25 cellular contexts compared by ENCODE assay signal in the genomic region with DNA sequence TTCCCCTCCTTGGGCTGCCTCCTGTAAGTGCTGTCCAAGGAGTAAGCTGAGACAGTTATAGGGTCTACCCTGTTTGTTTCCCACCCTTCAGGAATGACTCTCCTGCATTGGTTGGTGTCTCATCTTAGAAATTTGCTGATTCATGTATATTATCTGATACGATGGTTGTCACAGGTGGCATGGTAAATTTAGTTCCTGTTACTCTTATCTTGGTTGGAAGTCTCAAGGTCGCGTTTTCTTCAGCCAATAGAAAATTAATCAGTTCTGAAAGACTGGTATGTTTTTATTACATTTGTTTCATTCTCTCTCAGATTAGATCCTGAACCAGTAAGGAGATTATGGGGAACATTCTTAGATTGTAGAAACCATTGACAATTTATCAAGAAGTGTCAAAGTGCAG. TPM values are rescaled to one million over a fixed set of nuclear protein-coding genes. Genes with fewer than 3 reads are reported as not detected.
DNase-seq lines count a peak whose midpoint lies in the region; ATAC-seq, FAIRE-seq and TF ChIP-seq lines count a peak whose summit lies in the region.
"Had no signal": no experiment of that assay in that cellular context is flagged by ENCODE, and none has a peak within 500 bp of the region (broad histone marks: within the 10 kb centered on the region; RNA-seq: fewer than 3 reads in every experiment).

No MANE protein-coding gene starts in this region.

- DNase-seq in HepG2 (ENCODE audit: low spot score): no peak
- no peak for DNase-seq in right lobe of liver
- no peak for DNase-seq in WTC11 (ENCODE audit: low spot score)
- DNase-seq in hepatocyte (ENCODE audit: low spot score): no peak
- no peak for DNase-seq in SW 1271 (lab: John Stamatoyannopoulos, UW)
- DNase-seq: activated B cell treated with CpG ODN at 0.5 μM for 24 hours; activated CD8-positive, alpha-beta T cell treated with anti-CD3 and anti-CD28 coated beads for 36 hours; activated naive CD4-positive, alpha-beta T cell treated with Interleukin-2 at 50 U/mL for 16 hours; aorta; cerebellar nuclear complex; DMS 273 treated with DMSO at 0.1 percent for 48 hours; KG1; mammary epithelial cell; NCI-H1436; NCI-H446 treated with DMSO at 0.1 percent for 48 hours; occipital lobe; stimulated activated CD4-positive, alpha-beta T cell treated with anti-CD3 and anti-CD28 coated beads, Interleukin-4, amount 100 ng/mL, for 1 hour; stimulated activated naive CD4-positive, alpha-beta T cell had no signal

- H3K27ac Mint-ChIP-seq in WTC11: peak overlapping the region; percentile 55; the same call in 1 of the 2 replicates
- peak overlapping the region; percentile 68 for H3K27ac Mint-ChIP-seq in stimulated activated memory B cell treated with anti-CD40 and anti-IgM and Interleukin-4, amounts not matched to agents 10 μg/mL and 1 μg/mL and 100 μg/mL, for 72 hours
- H3K27ac Mint-ChIP-seq: activated B cell treated with CpG ODN at 0.5 μM for 24 hours; activated CD8-positive, alpha-beta T cell treated with anti-CD3 and anti-CD28 coated beads for 36 hours had no signal

- POLR2A ChIA-PET in HepG2 (lab: Yijun Ruan, JAX): no interaction called here
- POLR2A ChIA-PET in WTC11 (lab: Charles Lee): no interaction called here

- no peak overlapping the region for H3K4me3 ChIP-seq in HepG2 (replicated peaks in 1 of 3; ENCODE audit: insufficient read depth in 1 of 3, low read depth in 2 of 3, low read length in 3 of 3)
- no peak overlapping the region for H3K4me3 ChIP-seq in right lobe of liver
- no peak overlapping the region for H3K4me3 ChIP-seq in hepatocyte

- H3K79me2 ChIP-seq in HepG2 (ENCODE audit: insufficient read depth, low read length): peaks cover 16% of the 10 kb centered on the region
- H3K79me2 ChIP-seq in hepatocyte: peaks cover 73% of the 10 kb centered on the region

- FAIRE-seq in HepG2 (lab: Jason Lieb, UNC): no peak

- H2AFZ ChIP-seq in HepG2 (ENCODE audit: low read length): no peak overlapping the region
- H2AFZ ChIP-seq in hepatocyte: no peak overlapping the region

- H3K4me2 ChIP-seq in HepG2 (ENCODE audit: low read depth, low read length) (no peak overlapping the region), hepatocyte (no peak overlapping the region)

- H3K27ac ChIP-seq in HepG2 (ENCODE audit: extremely low read length, insufficient read depth, low read length): no peak overlapping the region
- H3K27ac ChIP-seq in right lobe of liver: no peak overlapping the region
- H3K27ac ChIP-seq in hepatocyte: peak overlapping the region; percentile 33

- no peaks in the 10 kb centered on the region for H3K9me2 ChIP-seq in hepatocyte (replicated peaks; ENCODE audit: insufficient read depth)

- no peaks in the 10 kb centered on the region for H3K27me3 Mint-ChIP-seq in WTC11 (ENCODE audit: low read depth)
- H3K27me3 Mint-ChIP-seq in stimulated activated memory B cell treated with anti-CD40 and anti-IgM and Interleukin-4, amounts not matched to agents 10 μg/mL and 1 μg/mL and 100 μg/mL, for 72 hours: no peaks in the 10 kb centered on the region
- H3K27me3 Mint-ChIP-seq: activated B cell treated with CpG ODN at 0.5 μM for 24 hours; activated CD8-positive, alpha-beta T cell treated with anti-CD3 and anti-CD28 coated beads for 36 hours had no signal

- H4K20me1 ChIP-seq in HepG2 (ENCODE audit: insufficient read depth, low read length): no peaks in the 10 kb centered on the region
- peaks cover 4% of the 10 kb centered on the region for H4K20me1 ChIP-seq in hepatocyte (ENCODE audit: insufficient read depth, poor library complexity, severe bottlenecking)

- TF ChIP-seq EP300 in HepG2 (IDR thresholded peaks at IDR 0.05; ENCODE audit: low read depth in 2 of 2, low read length in 2 of 2) (no peak), HepG2 (CRISPR knock-in tag; IDR thresholded peaks at IDR 0.05; ENCODE audit: borderline replicate concordance) (no peak)

- peaks cover 52% of the 10 kb centered on the region for H3K36me3 Mint-ChIP-seq in WTC11
- peaks cover 68% of the 10 kb centered on the region for H3K36me3 Mint-ChIP-seq in stimulated activated memory B cell treated with anti-CD40 and anti-IgM and Interleukin-4, amounts not matched to agents 10 μg/mL and 1 μg/mL and 100 μg/mL, for 72 hours

- no peaks in the 10 kb centered on the region; a peak in 1 of 5 replicates for H3K27me3 ChIP-seq in HepG2 (ENCODE audit: control insufficient read depth in 1 of 2, insufficient read depth in 2 of 2, low read length in 2 of 2)
- no peaks in the 10 kb centered on the region for H3K27me3 ChIP-seq in right lobe of liver
- H3K27me3 ChIP-seq in hepatocyte: no peaks in the 10 kb centered on the region

- H3K9me3 ChIP-seq in HepG2 (ENCODE audit: low read length) (no peaks in the 10 kb centered on the region), right lobe of liver (no peaks in the 10 kb centered on the region), hepatocyte (ENCODE audit: low read depth) (no peaks in the 10 kb centered on the region)

- BruUV-seq in HepG2 (replicated peaks; lab: Mats Ljungman, UMichigan): no TSS peak

- H3K9me3 Mint-ChIP-seq in WTC11: no peaks in the 10 kb centered on the region
- H3K9me3 Mint-ChIP-seq in stimulated activated memory B cell treated with anti-CD40 and anti-IgM and Interleukin-4, amounts not matched to agents 10 μg/mL and 1 μg/mL and 100 μg/mL, for 72 hours: no peaks in the 10 kb centered on the region
- H3K9me3 Mint-ChIP-seq: activated B cell treated with CpG ODN at 0.5 μM for 24 hours; activated CD8-positive, alpha-beta T cell treated with anti-CD3 and anti-CD28 coated beads for 36 hours; CD14-positive monocyte had no signal

- 95% methylated on average over 3 of the region's 3 CpGs for WGBS in HepG2 (ENCODE audit: low lambda C conversion rate)
- WGBS in right lobe of liver (ENCODE audit: insufficient coverage, low coverage, low lambda C conversion rate, missing lambda C conversion rate): 51% methylated on average over 3 of the region's 3 CpGs
- WGBS in hepatocyte (ENCODE audit: low lambda C conversion rate, missing lambda C conversion rate): 64% methylated on average over 3 of the region's 3 CpGs

- H3K4me1 Mint-ChIP-seq in WTC11: no peaks in the 10 kb centered on the region; the same call in 1 of the 2 replicates
- H3K4me1 Mint-ChIP-seq in stimulated activated memory B cell treated with anti-CD40 and anti-IgM and Interleukin-4, amounts not matched to agents 10 μg/mL and 1 μg/mL and 100 μg/mL, for 72 hours: peaks cover 26% of the 10 kb centered on the region
- H3K4me1 Mint-ChIP-seq: CD14-positive monocyte had no signal

- H3K36me3 ChIP-seq in HepG2 (replicated peaks in 1 of 2; ENCODE audit: control insufficient read depth in 1 of 2, insufficient read depth in 2 of 2, low read length in 2 of 2): peaks cover 6 to 51% of the 10 kb centered on the region in 2 experiments
- H3K36me3 ChIP-seq in right lobe of liver: peaks cover 0 to 14% (median under 1%) of the 10 kb centered on the region in 4 donors
- H3K36me3 ChIP-seq in hepatocyte (replicated peaks; ENCODE audit: insufficient read depth, low read depth): no peaks in the 10 kb centered on the region

- CTCF ChIA-PET in HepG2 (lab: Yijun Ruan, JAX; ENCODE audit: low intra/inter-chr PET ratio, low total read pairs): no interaction called here
- CTCF ChIA-PET in WTC11 (lab: Charles Lee): no interaction called here

- in situ Hi-C loops in HepG2 (cut with HindIII; ENCODE audit: extremely low pct_ligation_motif_present, low pct_unique_long_range_greater_than_20kb): no loop called here

- TF ChIP-seq RAD21 in HepG2 (CRISPR knock-in tag; IDR thresholded peaks at IDR 0.05): no peak

- ATAC-seq in HepG2 (no peak), right lobe of liver (no peak), WTC11 (no peak), GM18520 (IDR thresholded peaks at IDR 0.05; ENCODE audit: unreplicated experiment) (no peak), HG03097 (IDR thresholded peaks at IDR 0.05; ENCODE audit: low FRiP score, unreplicated experiment) (no peak)
- ATAC-seq in stimulated activated memory B cell treated with anti-CD40 and anti-IgM and Interleukin-4, amounts not matched to agents 10 μg/mL and 1 μg/mL and 100 μg/mL, for 72 hours: no peak
- ATAC-seq: activated CD8-positive, alpha-beta T cell treated with anti-CD3 and anti-CD28 coated beads for 36 hours had no signal

- no peak for TF ChIP-seq POLR2A in HepG2 (IDR thresholded peaks at IDR 0.05; ENCODE audit: insufficient read depth in 1 of 2, low read depth in 2 of 2, low read length in 2 of 2)
- no peak for TF ChIP-seq POLR2A in right lobe of liver (IDR thresholded peaks at IDR 0.05)

- no peak overlapping the region for H3K9ac ChIP-seq in HepG2 (ENCODE audit: insufficient read depth, low read depth, low read length)

- H3K4me3 Mint-ChIP-seq in WTC11: no peak overlapping the region
- H3K4me3 Mint-ChIP-seq in stimulated activated memory B cell treated with anti-CD40 and anti-IgM and Interleukin-4, amounts not matched to agents 10 μg/mL and 1 μg/mL and 100 μg/mL, for 72 hours: no peak overlapping the region
- H3K4me3 Mint-ChIP-seq: activated B cell treated with CpG ODN at 0.5 μM for 24 hours; activated CD8-positive, alpha-beta T cell treated with anti-CD3 and anti-CD28 coated beads for 36 hours; CD14-positive monocyte had no signal

- TF ChIP-seq CTCF in HepG2 (CRISPR knock-in tag; IDR thresholded peaks at IDR 0.05) (no peak), right lobe of liver (IDR thresholded peaks at IDR 0.05) (no peak), WTC11 (IDR thresholded peaks at IDR 0.05) (no peak), hepatocyte (IDR thresholded peaks at IDR 0.05; ENCODE audit: poor library complexity) (no peak)

- no peaks in the 10 kb centered on the region for H3K4me1 ChIP-seq in HepG2 (ENCODE audit: insufficient read depth, low read length)
- H3K4me1 ChIP-seq in right lobe of liver: no peaks in the 10 kb centered on the region
- no peaks in the 10 kb centered on the region for H3K4me1 ChIP-seq in hepatocyte (ENCODE audit: insufficient read depth)

- intact Hi-C loops in HepG2 (cut with micrococcal nuclease; ENCODE audit: unreplicated experiment) (no loop called here), right lobe of liver (cut with DNase I) (no loop called here)

RNA-seq across cellular contexts. Expression of a gene that starts 42.7 kb away (rescaled TPM):
- total RNA-seq in HepG2 (2016; rRNA removed; fragmentation: Illumina TruSeq; extraction: Trizol): not detected in 2 replicates
- not detected in 2 replicates for total RNA-seq in HepG2 (2016; cell fraction: cytosol; rRNA removed; fragmentation: Illumina TruSeq; extraction: Trizol; ENCODE audit: low read depth)
- total RNA-seq in HepG2 (2016; cell fraction: insoluble cytoplasmic fraction; rRNA removed; fragmentation: Illumina TruSeq; extraction: Trizol): not detected in 2 replicates
- not detected in 2 replicates for total RNA-seq in HepG2 (2016; cell fraction: membrane; rRNA removed; fragmentation: Illumina TruSeq; extraction: Trizol)
- not detected in 2 replicates for total RNA-seq in HepG2 (2016; cell fraction: nucleus; rRNA removed; fragmentation: Illumina TruSeq; extraction: Trizol)
- polyA plus RNA-seq in HepG2 (2011; rRNA removed): 0.17 TPM in 1 of 2 replicates, not detected in the other
- not detected in 2 replicates for polyA plus RNA-seq in HepG2 (2011; cell fraction: cytosol; rRNA removed)
- not detected in 2 replicates for polyA plus RNA-seq in HepG2 (2011; cell fraction: nucleus; rRNA removed)
- not detected in 2 replicates for polyA plus RNA-seq in HepG2 (2012)
- polyA plus RNA-seq in HepG2 (2016; cell fraction: cytosol; fragmentation: Illumina TruSeq; extraction: Trizol; ENCODE audit: low read depth): not detected in 2 replicates
- polyA plus RNA-seq in HepG2 (2016; cell fraction: insoluble cytoplasmic fraction; fragmentation: Illumina TruSeq; extraction: Trizol; ENCODE audit: low read depth): not detected in 2 replicates
- not detected in 2 replicates for polyA plus RNA-seq in HepG2 (2016; cell fraction: membrane; fragmentation: Illumina TruSeq; extraction: Trizol; ENCODE audit: low read depth)
- polyA plus RNA-seq in HepG2 (2016; cell fraction: nucleus; fragmentation: Illumina TruSeq; extraction: Trizol; ENCODE audit: insufficient read depth, low read depth): not detected in 2 replicates
- polyA minus RNA-seq in HepG2 (2011; rRNA and poly(A)+ RNA removed; ENCODE audit: low replicate concordance): not detected in 2 replicates
- polyA minus RNA-seq in HepG2 (2011; cell fraction: cytosol; rRNA and poly(A)+ RNA removed): not detected in 2 replicates
- not detected in 2 replicates for polyA minus RNA-seq in HepG2 (2011; cell fraction: nucleus; rRNA and poly(A)+ RNA removed)
- total RNA-seq in right lobe of liver: 1 to 10 TPM in 1 of 6 experiments, under 1 TPM in 1, not detected in 4; 0.57 to 3.3 TPM
- total RNA-seq in WTC11 (2021): 0.39 TPM in 1 of 3 replicates, not detected in the others
- not detected in 2 replicates for total RNA-seq in hepatocyte
- polyA plus RNA-seq in hepatocyte: not detected in 2 replicates
- total RNA-seq: activated B cell treated with CpG ODN at 0.5 μM for 24 hours; activated CD8-positive, alpha-beta T cell treated with anti-CD3 and anti-CD28 coated beads for 36 hours; aorta; mammary epithelial cell; occipital lobe; OCI-LY7; renal cortical epithelial cell had no signal
- polyA plus RNA-seq: AG04450, mammary epithelial cell had no signal

RNA-seq across cellular contexts. Expression of a gene that starts 54.4 kb away (rescaled TPM):
- total RNA-seq in HepG2 (2016; rRNA removed; fragmentation: Illumina TruSeq; extraction: Trizol) (8.8 and 20.9 TPM in 2 replicates), right lobe of liver (1 to 10 TPM; 4.8 to 8.8 (median 5.3) TPM), WTC11 (2021) (39.9 to 42.1 TPM (median 41.0 TPM) in 3 replicates), hepatocyte (20.3 and 24.1 TPM in 2 replicates)
- 4.0 and 5.8 TPM in 2 replicates for total RNA-seq in HepG2 (2016; cell fraction: cytosol; rRNA removed; fragmentation: Illumina TruSeq; extraction: Trizol; ENCODE audit: low read depth)
- 8.8 and 21.7 TPM in 2 replicates for total RNA-seq in HepG2 (2016; cell fraction: insoluble cytoplasmic fraction; rRNA removed; fragmentation: Illumina TruSeq; extraction: Trizol)
- total RNA-seq in HepG2 (2016; cell fraction: membrane; rRNA removed; fragmentation: Illumina TruSeq; extraction: Trizol): 12.3 and 13.7 TPM in 2 replicates
- total RNA-seq in HepG2 (2016; cell fraction: nucleus; rRNA removed; fragmentation: Illumina TruSeq; extraction: Trizol): 13.5 and 15.2 TPM in 2 replicates
- polyA plus RNA-seq in HepG2 (2011; rRNA removed) (8.2 and 9.1 TPM in 2 replicates), hepatocyte (9.9 and 12.0 TPM in 2 replicates)
- 4.1 and 6.7 TPM in 2 replicates for polyA plus RNA-seq in HepG2 (2011; cell fraction: cytosol; rRNA removed)
- 4.3 and 5.9 TPM in 2 replicates for polyA plus RNA-seq in HepG2 (2011; cell fraction: nucleus; rRNA removed)
- polyA plus RNA-seq in HepG2 (2012): 9.5 and 13.5 TPM in 2 replicates
- 1.5 and 2.1 TPM in 2 replicates for polyA plus RNA-seq in HepG2 (2016; cell fraction: cytosol; fragmentation: Illumina TruSeq; extraction: Trizol; ENCODE audit: low read depth)
- polyA plus RNA-seq in HepG2 (2016; cell fraction: insoluble cytoplasmic fraction; fragmentation: Illumina TruSeq; extraction: Trizol; ENCODE audit: low read depth): 22.1 and 25.0 TPM in 2 replicates
- polyA plus RNA-seq in HepG2 (2016; cell fraction: membrane; fragmentation: Illumina TruSeq; extraction: Trizol; ENCODE audit: low read depth): 8.3 and 8.5 TPM in 2 replicates
- 17.3 and 18.4 TPM in 2 replicates for polyA plus RNA-seq in HepG2 (2016; cell fraction: nucleus; fragmentation: Illumina TruSeq; extraction: Trizol; ENCODE audit: insufficient read depth, low read depth)
- polyA minus RNA-seq in HepG2 (2011; rRNA and poly(A)+ RNA removed; ENCODE audit: low replicate concordance): 7.4 and 18.7 TPM in 2 replicates
- 8.8 and 11.2 TPM in 2 replicates for polyA minus RNA-seq in HepG2 (2011; cell fraction: cytosol; rRNA and poly(A)+ RNA removed)
- polyA minus RNA-seq in HepG2 (2011; cell fraction: nucleus; rRNA and poly(A)+ RNA removed): 13.7 and 17.5 TPM in 2 replicates
